ENCODE assay signal across 13 cellular contexts in the genomic region with DNA sequence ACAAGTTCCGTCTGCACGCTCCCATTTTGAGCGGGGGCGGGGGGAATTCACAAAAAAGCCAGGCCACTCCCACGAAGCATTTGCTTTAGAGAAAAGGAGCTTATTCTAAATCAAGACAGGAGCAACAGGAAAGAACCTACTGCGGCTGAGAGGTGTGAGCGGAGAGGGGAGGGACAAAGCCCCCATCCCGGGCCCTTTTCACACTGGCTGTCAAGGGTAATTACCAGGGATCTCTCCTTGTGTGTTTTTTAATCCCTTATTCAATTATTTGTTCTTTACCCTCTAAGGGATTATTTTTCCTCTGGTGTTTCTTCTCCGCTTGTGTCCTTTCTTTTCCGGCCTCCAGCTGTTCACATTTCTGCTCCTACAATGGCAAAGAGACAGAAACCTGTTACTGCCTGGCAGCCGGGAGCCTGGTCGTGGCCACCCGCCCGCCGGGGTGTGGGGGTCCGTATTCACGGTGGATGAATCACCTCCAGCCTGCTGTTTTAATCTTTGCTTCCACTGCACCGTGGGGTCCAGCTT.
A peak's percentile ranks its signal among the peaks of the same experiment; 100 is the strongest.
DNase-seq lines count a peak whose midpoint lies in the region; ATAC-seq and TF ChIP-seq lines count a peak whose summit lies in the region.
"Had no signal": no experiment of that assay in that cellular context is flagged by ENCODE, and none has a peak within 500 bp of the region (broad histone marks: within the 10 kb centered on the region; RNA-seq: fewer than 3 reads in every experiment).

No MANE protein-coding gene starts in this region.

- CTCF ChIA-PET in activated CD4-positive, alpha-beta T cell treated with anti-CD3 and anti-CD28 coated beads, Interleukin-2, amount 10 ng/mL, durations not matched to agents 7 days and 5 days (lab: Charles Lee): interaction anchor here (0.6 to 1.3 kb wide), 2 partner anchors 8 to 14 kb away, joined by 3 to 4 read pairs; no protein-coding TSS in a partner anchor
- CTCF ChIA-PET in activated naive CD4-positive, alpha-beta T cell treated with anti-CD3 and anti-CD28 coated beads, Interleukin-2, amount 10 ng/mL, durations not matched to agents 7 days and 5 days (lab: Charles Lee): no interaction called here

- H3K27ac ChIP-seq in foreskin keratinocyte (peak overlapping the region; percentile 95), smooth muscle cell (ENCODE audit: low read depth) (peak overlapping the region; percentile 23)

- TF ChIP-seq CTCF in foreskin keratinocyte (conservative IDR thresholded peaks at IDR 0.05) (no peak), smooth muscle cell (IDR thresholded peaks at IDR 0.05; ENCODE audit: borderline replicate concordance, insufficient read depth, poor library complexity, severe bottlenecking) (no peak)

- H3K4me3 ChIP-seq in smooth muscle cell: no peak overlapping the region

- H3K9ac ChIP-seq in smooth muscle cell (ENCODE audit: low read depth): no peak overlapping the region

- H3K27ac Mint-ChIP-seq in activated CD4-positive, alpha-beta T cell treated with anti-CD3 and anti-CD28 coated beads, Interleukin-2, amount 10 ng/mL, durations not matched to agents 7 days and 5 days: no peak overlapping the region
- H3K27ac Mint-ChIP-seq in activated naive CD4-positive, alpha-beta T cell treated with anti-CD3 and anti-CD28 coated beads, Interleukin-2, amount 10 ng/mL, durations not matched to agents 7 days and 5 days: no peak overlapping the region

- H3K4me1 ChIP-seq in foreskin keratinocyte: peaks cover 23% of the 10 kb centered on the region
- H3K4me1 ChIP-seq in smooth muscle cell (ENCODE audit: low read depth): peaks cover 17% of the 10 kb centered on the region

- peak; percentile 11 for DNase-seq in activated CD4-positive, alpha-beta T cell treated with anti-CD3 and anti-CD28 coated beads for 48 hours
- DNase-seq in activated CD4-positive, alpha-beta T cell treated with anti-CD3 and anti-CD28 coated beads, Interleukin-2, amount 10 ng/mL, durations not matched to agents 7 days and 5 days: no peak
- DNase-seq in NCI-H524 (lab: John Stamatoyannopoulos, UW) (peak; percentile 79 to 80), foreskin keratinocyte (no peak), smooth muscle cell (lab: John Stamatoyannopoulos, UW; ENCODE audit: unreplicated experiment) (no peak), NAMALWA (ENCODE audit: low spot score) (no peak)
- DNase-seq in activated naive CD4-positive, alpha-beta T cell treated with anti-CD3 and anti-CD28 coated beads, Interleukin-2, amount 10 ng/mL, durations not matched to agents 7 days and 5 days: no peak
- DNase-seq: effector CD8-positive, alpha-beta T cell; HCEC 1CT; NCI-H187 treated with DMSO at 0.1 percent for 48 hours; Right ventricle myocardium superior had no signal

- no peaks in the 10 kb centered on the region for H3K9me3 ChIP-seq in smooth muscle cell (replicated peaks; ENCODE audit: low read depth)

- 21% methylated on average over 18 of the region's 18 CpGs for WGBS in smooth muscle cell (ENCODE audit: low lambda C conversion rate)

- H2AFZ ChIP-seq in smooth muscle cell (ENCODE audit: low read depth): no peak overlapping the region

- H3K36me3 ChIP-seq in smooth muscle cell (ENCODE audit: low read depth): no peaks in the 10 kb centered on the region

- no peaks in the 10 kb centered on the region for H4K20me1 ChIP-seq in smooth muscle cell (ENCODE audit: low read depth)

- POLR2A ChIA-PET in activated CD4-positive, alpha-beta T cell treated with anti-CD3 and anti-CD28 coated beads, Interleukin-2, amount 10 ng/mL, durations not matched to agents 7 days and 5 days (lab: Charles Lee): no interaction called here

- no peak for ATAC-seq in foreskin keratinocyte
- ATAC-seq in GM18907 (IDR thresholded peaks at IDR 0.05; ENCODE audit: unreplicated experiment): no peak
- ATAC-seq: activated naive CD4-positive, alpha-beta T cell treated with anti-CD3 and anti-CD28 coated beads, Interleukin-2, amount 50 U/mL, for 72 hours had no signal

- no peaks in the 10 kb centered on the region for H3K79me2 ChIP-seq in smooth muscle cell (ENCODE audit: low read depth)

- H3F3A ChIP-seq in smooth muscle cell (ENCODE audit: low read depth): no peaks in the 10 kb centered on the region

- H3K27me3 ChIP-seq in foreskin keratinocyte: no peaks in the 10 kb centered on the region
- H3K27me3 ChIP-seq in smooth muscle cell (ENCODE audit: low read depth): no peaks in the 10 kb centered on the region

- H3K4me1 Mint-ChIP-seq in activated CD4-positive, alpha-beta T cell treated with anti-CD3 and anti-CD28 coated beads, Interleukin-2, amount 10 ng/mL, durations not matched to agents 7 days and 5 days: no peaks in the 10 kb centered on the region
- H3K4me1 Mint-ChIP-seq in activated naive CD4-positive, alpha-beta T cell treated with anti-CD3 and anti-CD28 coated beads, Interleukin-2, amount 10 ng/mL, durations not matched to agents 7 days and 5 days: no peaks in the 10 kb centered on the region

- peak overlapping the region; percentile 45 for H3K4me2 ChIP-seq in smooth muscle cell

- H3K27me3 Mint-ChIP-seq in activated CD4-positive, alpha-beta T cell treated with anti-CD3 and anti-CD28 coated beads, Interleukin-2, amount 10 ng/mL, durations not matched to agents 7 days and 5 days: peaks cover 31% of the 10 kb centered on the region
- H3K27me3 Mint-ChIP-seq in activated naive CD4-positive, alpha-beta T cell treated with anti-CD3 and anti-CD28 coated beads, Interleukin-2, amount 10 ng/mL, durations not matched to agents 7 days and 5 days: peaks cover 48% of the 10 kb centered on the region

- H3K4me3 Mint-ChIP-seq in activated CD4-positive, alpha-beta T cell treated with anti-CD3 and anti-CD28 coated beads, Interleukin-2, amount 10 ng/mL, durations not matched to agents 7 days and 5 days: no peak overlapping the region
- no peak overlapping the region for H3K4me3 Mint-ChIP-seq in activated naive CD4-positive, alpha-beta T cell treated with anti-CD3 and anti-CD28 coated beads, Interleukin-2, amount 10 ng/mL, durations not matched to agents 7 days and 5 days

- H3K9me3 Mint-ChIP-seq in activated CD4-positive, alpha-beta T cell treated with anti-CD3 and anti-CD28 coated beads, Interleukin-2, amount 10 ng/mL, durations not matched to agents 7 days and 5 days: no peaks in the 10 kb centered on the region
- no peaks in the 10 kb centered on the region for H3K9me3 Mint-ChIP-seq in activated naive CD4-positive, alpha-beta T cell treated with anti-CD3 and anti-CD28 coated beads, Interleukin-2, amount 10 ng/mL, durations not matched to agents 7 days and 5 days
- H3K9me3 Mint-ChIP-seq: activated naive CD4-positive, alpha-beta T cell treated with anti-CD3 and anti-CD28 coated beads, Interleukin-2, amount 50 U/mL, for 72 hours had no signal

- no peaks in the 10 kb centered on the region for H3K36me3 Mint-ChIP-seq in activated CD4-positive, alpha-beta T cell treated with anti-CD3 and anti-CD28 coated beads, Interleukin-2, amount 10 ng/mL, durations not matched to agents 7 days and 5 days (ENCODE audit: low read depth)
- H3K36me3 Mint-ChIP-seq in activated naive CD4-positive, alpha-beta T cell treated with anti-CD3 and anti-CD28 coated beads, Interleukin-2, amount 10 ng/mL, durations not matched to agents 7 days and 5 days: no peaks in the 10 kb centered on the region
- H3K36me3 Mint-ChIP-seq: activated naive CD4-positive, alpha-beta T cell treated with anti-CD3 and anti-CD28 coated beads, Interleukin-2, amount 50 U/mL, for 72 hours had no signal

Comparison
In these comparisons a context has a peak if more than half of its experiments do, and no peak if none do; other contexts are left out.
1. DNase-seq: peak in activated CD4-positive, alpha-beta T cell treated with anti-CD3 and anti-CD28 coated beads for 48 hours (single experiment) and NCI-H524 (2 of 2); none in activated CD4-positive, alpha-beta T cell treated with anti-CD3 and anti-CD28 coated beads, Interleukin-2, amount 10 ng/mL, durations not matched to agents 7 days and 5 days (single experiment), foreskin keratinocyte (0 of 2), smooth muscle cell (single experiment), NAMALWA (single experiment) and activated naive CD4-positive, alpha-beta T cell treated with anti-CD3 and anti-CD28 coated beads, Interleukin-2, amount 10 ng/mL, durations not matched to agents 7 days and 5 days (single experiment).